Comparison of ENCODE assay signal across 15 cellular contexts in the genomic region with DNA sequence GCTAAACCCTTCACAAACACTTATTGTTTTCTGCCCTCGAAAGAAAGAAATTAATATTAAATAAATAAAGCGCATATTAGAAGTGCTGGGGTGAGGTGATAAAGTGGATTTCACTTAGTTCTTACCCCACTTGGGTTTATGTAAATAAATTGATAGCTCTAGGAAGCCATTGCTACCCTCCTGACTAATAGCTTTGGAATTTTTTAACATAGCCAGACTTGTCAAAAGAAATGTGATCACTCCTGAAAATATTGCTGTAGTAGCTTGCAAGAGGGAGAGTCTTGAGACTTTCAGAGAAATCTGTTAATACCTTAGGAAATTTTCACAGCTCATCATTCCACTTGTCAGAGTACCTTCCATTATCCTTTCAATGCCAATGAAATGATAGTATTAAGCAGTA. TPM values are rescaled to one million over a fixed set of nuclear protein-coding genes. Genes with fewer than 3 reads are reported as not detected.
A peak's percentile ranks its signal among the peaks of the same experiment; 100 is the strongest.
DNase-seq lines count a peak whose midpoint lies in the region; ATAC-seq and TF ChIP-seq lines count a peak whose summit lies in the region.
"Had no signal": no experiment of that assay in that cellular context is flagged by ENCODE, and none has a peak within 500 bp of the region (broad histone marks: within the 10 kb centered on the region; RNA-seq: fewer than 3 reads in every experiment).

No MANE protein-coding gene starts in this region.

- peak overlapping the region; percentile 21 for H3K4me3 Mint-ChIP-seq in MCF 10A (ENCODE audit: unreplicated experiment)
- H3K4me3 Mint-ChIP-seq: activated CD8-positive, alpha-beta T cell treated with anti-CD3 and anti-CD28 coated beads, Interleukin-2, amount 10 ng/mL, durations not matched to agents 7 days and 5 days; activated naive CD4-positive, alpha-beta T cell treated with anti-CD3 and anti-CD28 coated beads, Interleukin-2, amount 50 U/mL, for 24 hours; stimulated activated naive CD8-positive, alpha-beta T cell treated with anti-CD3 and anti-CD28 coated beads, Interleukin-15, amount 100 ng/mL, for 72 hours; T-helper 17 cell had no signal

- POLR2A ChIA-PET in MCF 10A (lab: Yijun Ruan, JAX): interaction anchor here (0.7 to 3.9 kb wide), 8 partner anchors 8 to 1149 kb away, joined by 3 to 25 read pairs (median 8); a partner anchor contains a TSS

- CTCF ChIA-PET in MCF 10A (lab: Yijun Ruan, JAX): interaction anchor here (0.5 to 1.1 kb wide), 4 partner anchors 8 to 55 kb away, joined by 3 to 4 read pairs (median 3); a partner anchor contains a TSS

- BruUV-seq in MCF 10A (replicated peaks; lab: Mats Ljungman, UMichigan): no TSS peak

- ATAC-seq in upper lobe of right lung: peak; percentile 43
- ATAC-seq in HG03520 (IDR thresholded peaks at IDR 0.05; ENCODE audit: unreplicated experiment): no peak
- no peak for ATAC-seq in HG02588 (IDR thresholded peaks at IDR 0.05; ENCODE audit: unreplicated experiment)
- ATAC-seq: activated CD8-positive, alpha-beta T cell treated with anti-CD3 and anti-CD28 coated beads, Interleukin-2, amount 10 ng/mL, durations not matched to agents 7 days and 5 days; stimulated activated naive CD8-positive, alpha-beta T cell treated with anti-CD3 and anti-CD28 coated beads, Interleukin-15, amount 100 ng/mL, for 72 hours; T-helper 17 cell had no signal

- H3K36me3 ChIP-seq in breast epithelium: no peaks in the 10 kb centered on the region
- peaks cover 2% of the 10 kb centered on the region for H3K36me3 ChIP-seq in brain microvascular endothelial cell (replicated peaks)
- peaks cover 37% of the 10 kb centered on the region for H3K36me3 ChIP-seq in upper lobe of right lung

- H3K9me3 Mint-ChIP-seq in MCF 10A (ENCODE audit: unreplicated experiment): no peaks in the 10 kb centered on the region
- H3K9me3 Mint-ChIP-seq: activated naive CD4-positive, alpha-beta T cell treated with anti-CD3 and anti-CD28 coated beads, Interleukin-2, amount 50 U/mL, for 24 hours; stimulated activated naive CD8-positive, alpha-beta T cell treated with anti-CD3 and anti-CD28 coated beads, Interleukin-15, amount 100 ng/mL, for 72 hours had no signal

- peak overlapping the region; percentile 44 for H3K27ac Mint-ChIP-seq in MCF 10A (ENCODE audit: low read depth, unreplicated experiment)
- H3K27ac Mint-ChIP-seq: activated CD8-positive, alpha-beta T cell treated with anti-CD3 and anti-CD28 coated beads, Interleukin-2, amount 10 ng/mL, durations not matched to agents 7 days and 5 days; stimulated activated naive CD8-positive, alpha-beta T cell treated with anti-CD3 and anti-CD28 coated beads, Interleukin-15, amount 100 ng/mL, for 72 hours; T-helper 17 cell had no signal

- H3K4me3 ChIP-seq in breast epithelium: no peak overlapping the region
- no peak overlapping the region for H3K4me3 ChIP-seq in brain microvascular endothelial cell (ENCODE audit: low read depth, low read length)
- H3K4me3 ChIP-seq in upper lobe of right lung: no peak overlapping the region

- H3K4me1 ChIP-seq in breast epithelium (no peaks in the 10 kb centered on the region), upper lobe of right lung (peaks cover 15% of the 10 kb centered on the region)

- intact Hi-C loops in MCF 10A (cut with micrococcal nuclease): no loop called here
- intact Hi-C loops in breast epithelium (cut with DNase I; ENCODE audit: low total_unique reads): no loop called here
- intact Hi-C loops in upper lobe of right lung (cut with DNase I): no loop called here

- peaks cover 27% of the 10 kb centered on the region for H3K4me1 Mint-ChIP-seq in MCF 10A (ENCODE audit: insufficient read depth, unreplicated experiment)

- H3K27ac ChIP-seq in breast epithelium (no peak overlapping the region), brain microvascular endothelial cell (peak overlapping the region; percentile 30), upper lobe of right lung (no peak overlapping the region)

- H3K9me3 ChIP-seq in breast epithelium (no peaks in the 10 kb centered on the region), upper lobe of right lung (no peaks in the 10 kb centered on the region)

- no peak for TF ChIP-seq POLR2A in breast epithelium (IDR thresholded peaks at IDR 0.05)

- H3K27me3 ChIP-seq in breast epithelium: no peaks in the 10 kb centered on the region
- no peaks in the 10 kb centered on the region for H3K27me3 ChIP-seq in brain microvascular endothelial cell (replicated peaks)
- H3K27me3 ChIP-seq in upper lobe of right lung: no peaks in the 10 kb centered on the region

- H3K27me3 Mint-ChIP-seq in MCF 10A (ENCODE audit: insufficient read depth, unreplicated experiment): no peaks in the 10 kb centered on the region
- H3K27me3 Mint-ChIP-seq: activated naive CD4-positive, alpha-beta T cell treated with anti-CD3 and anti-CD28 coated beads, Interleukin-2, amount 50 U/mL, for 24 hours; stimulated activated naive CD8-positive, alpha-beta T cell treated with anti-CD3 and anti-CD28 coated beads, Interleukin-15, amount 100 ng/mL, for 72 hours; T-helper 17 cell had no signal

- H3K36me3 Mint-ChIP-seq in MCF 10A (ENCODE audit: insufficient read depth, unreplicated experiment): peaks cover 37% of the 10 kb centered on the region

- DNase-seq in MCF 10A (ENCODE audit: unreplicated experiment) (peak; percentile 64), breast epithelium (ENCODE audit: low spot score in 2 of 2) (no peak), brain microvascular endothelial cell (no peak), iPS-NIHi7 (ENCODE audit: extremely low spot score) (peak; percentile 22), upper lobe of right lung (no peak), GM13976 (ENCODE audit: low spot score) (no peak)
- DNase-seq: activated CD8-positive, alpha-beta T cell treated with anti-CD3 and anti-CD28 coated beads, Interleukin-2, amount 10 ng/mL, durations not matched to agents 7 days and 5 days; DND-41; NCI-H187 treated with DMSO at 0.1 percent for 48 hours; stimulated activated CD4-positive, alpha-beta T cell treated with anti-CD3 and anti-CD28 coated beads, Interleukin-4, amount 100 ng/mL, for 1 hour; stimulated activated naive CD8-positive, alpha-beta T cell treated with anti-CD3 and anti-CD28 coated beads, Interleukin-15, amount 100 ng/mL, for 72 hours; T-helper 17 cell had no signal

- in situ Hi-C loops in brain microvascular endothelial cell (cut with HindIII; ENCODE audit: low pct_ligation_motif_present, low sequenced_read_pairs) (no loop called here), GM13976 (cut with MboI; ENCODE audit: low sequenced_read_pairs, unreplicated experiment) (no loop called here)

- TF ChIP-seq CTCF in MCF 10A (IDR thresholded peaks at IDR 0.05; ENCODE audit: unreplicated experiment): no peak
- TF ChIP-seq CTCF in breast epithelium (IDR thresholded peaks at IDR 0.05): no peak
- no peak for TF ChIP-seq CTCF in brain microvascular endothelial cell (IDR thresholded peaks at IDR 0.05; ENCODE audit: low read depth, low read length, missing control alignments)
- TF ChIP-seq CTCF in upper lobe of right lung (IDR thresholded peaks at IDR 0.05): no peak
- no peak for TF ChIP-seq CTCF in GM13976 (IDR thresholded peaks at IDR 0.05; ENCODE audit: borderline replicate concordance, control extremely low read depth, extremely low read depth, insufficient read depth, missing control alignments)

RNA-seq across cellular contexts. Expression of a gene that starts 7.6 kb away (rescaled TPM):
- total RNA-seq in MCF 10A (2022): 22.0 and 23.1 TPM in 2 replicates
- 10 to 100 TPM in 2 of 3 donors, 1 to 10 TPM in 1; 7.8 to 23.6 (median 15.4) TPM for total RNA-seq in breast epithelium
- 11.5 TPM for total RNA-seq in upper lobe of right lung

RNA-seq across cellular contexts. Expression of a gene that starts 15.4 kb away (rescaled TPM):
- total RNA-seq in MCF 10A (2022) (16.0 and 16.2 TPM in 2 replicates), breast epithelium (10 to 100 TPM; 11.8 to 28.4 (median 18.0) TPM), upper lobe of right lung (10.9 TPM)

Comparison
In these comparisons a context has a peak if more than half of its experiments do, and no peak if none do; other contexts are left out.
1. DNase-seq: peak in MCF 10A (single experiment) and iPS-NIHi7 (single experiment); none in breast epithelium (0 of 2), brain microvascular endothelial cell (single experiment), upper lobe of right lung (single experiment) and GM13976 (single experiment).